In genomic region chr18:32289480-32290075, GRCh38 we compare ENCODE assay signal across 8 cellular contexts.
DNase-seq lines count a peak whose midpoint lies in the region; ATAC-seq, FAIRE-seq and TF ChIP-seq lines count a peak whose summit lies in the region.

No MANE protein-coding gene starts in this region.

- TF ChIP-seq CTCF in AG10803 (conservative IDR thresholded peaks at IDR 0.05; ENCODE audit: low read length) (peak; percentile 94), WERI-Rb-1 (IDR thresholded peaks at IDR 0.05; ENCODE audit: low read depth, low read length) (peak; percentile 63)

- ATAC-seq in HG03139 (IDR thresholded peaks at IDR 0.05; ENCODE audit: unreplicated experiment): peak; percentile 92

- H3K4me3 ChIP-seq in AG10803 (ENCODE audit: low read length) (no peak overlapping the region), WERI-Rb-1 (ENCODE audit: low read depth, low read length) (no peak overlapping the region)

- no peaks in the 10 kb centered on the region for H3K36me3 ChIP-seq in WERI-Rb-1

- no peak overlapping the region for H3K27ac ChIP-seq in WERI-Rb-1

- no peaks in the 10 kb centered on the region for H3K9me3 ChIP-seq in WERI-Rb-1 (ENCODE audit: severe bottlenecking)

- peaks cover 26% of the 10 kb centered on the region for H3K27me3 ChIP-seq in WERI-Rb-1 (ENCODE audit: insufficient read depth, low read depth, severe bottlenecking)

- FAIRE-seq in GM18507 (lab: Jason Lieb, UNC): peak; percentile 69

- DNase-seq in AG10803 (ENCODE audit: low read depth) (peak; percentile 65), GM18507 (ENCODE audit: extremely low spot score, insufficient read length, low read depth) (no peak), NCI-H2107 treated with DMSO at 0.1 percent for 48 hours (lab: John Stamatoyannopoulos, UW; ENCODE audit: unreplicated experiment) (peak; percentile 61), WERI-Rb-1 (peak; percentile 47), foreskin melanocyte (peak; percentile 60), putamen (ENCODE audit: low spot score) (peak; percentile 62), DMS79 (lab: John Stamatoyannopoulos, UW) (no peak)

Comparison
In these comparisons a context has a peak if more than half of its experiments do, and no peak if none do; other contexts are left out.
1. DNase-seq: peak in AG10803 (single experiment), NCI-H2107 treated with DMSO at 0.1 percent for 48 hours (single experiment), WERI-Rb-1 (single experiment), foreskin melanocyte (single experiment) and putamen (single experiment); none in GM18507 (single experiment) and DMS79 (single experiment).